Comparison of ENCODE assay signal across 24 cellular contexts in the genomic region with DNA sequence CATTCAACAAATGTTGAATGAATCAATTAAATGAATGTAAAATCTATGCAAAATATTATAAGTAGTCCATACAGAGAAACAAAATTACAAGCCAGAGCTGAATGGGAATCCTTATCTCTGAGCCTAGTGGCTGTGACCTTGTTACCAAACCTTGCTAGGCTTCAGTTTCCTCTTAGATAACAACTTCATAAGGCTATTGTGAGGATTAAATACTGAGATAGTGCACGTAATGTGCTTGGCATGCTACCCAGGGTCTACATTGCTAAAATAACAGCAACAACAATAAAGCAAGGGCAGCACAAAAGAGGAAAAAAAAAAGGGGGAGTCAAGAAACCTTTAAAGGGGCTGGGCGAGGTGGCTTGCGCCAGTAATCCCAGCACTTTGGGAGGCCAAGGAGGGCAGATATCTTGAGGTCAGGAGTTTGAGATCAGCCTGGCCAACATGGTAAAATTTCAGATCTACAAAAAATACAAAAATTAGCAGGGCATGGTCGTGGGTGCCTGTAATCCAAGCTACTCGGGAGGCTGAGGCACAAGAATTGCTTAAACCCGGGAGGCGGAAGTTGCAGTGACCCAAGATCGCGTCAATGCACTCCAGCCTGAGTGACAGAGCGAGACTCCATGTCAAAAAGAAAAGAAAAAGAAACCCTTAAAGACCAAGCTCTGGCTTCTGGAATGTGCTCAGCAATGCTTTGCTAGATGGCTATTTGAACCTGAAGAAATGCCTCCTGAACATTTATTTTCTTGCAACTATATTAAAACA. TPM values are rescaled to one million over a fixed set of nuclear protein-coding genes. Genes with fewer than 3 reads are reported as not detected.
"Had no signal": no experiment of that assay in that cellular context is flagged by ENCODE, and none has a peak within 500 bp of the region (broad histone marks: within the 10 kb centered on the region; RNA-seq: fewer than 3 reads in every experiment).

No MANE protein-coding gene starts in this region.

- H3K4me1 ChIP-seq: prostate gland, suprapubic skin, transverse colon had no signal

- FAIRE-seq: urothelium cell line had no signal

- ATAC-seq: activated CD8-positive, alpha-beta T cell treated with anti-CD3 and anti-CD28 coated beads, Interleukin-2, amount 10 ng/mL, durations not matched to agents 7 days and 5 days; natural killer cell treated with Interleukin-12 subunit alpha and Interleukin-12 subunit beta and Interleukin-15 and Interleukin-18, amount 100 ng/mL, for 72 hours; stimulated activated effector memory CD8-positive, alpha-beta T cell treated with anti-CD3 and anti-CD28 coated beads, Interleukin-12 subunit alpha, Interleukin-12 subunit beta, amount 100 ng/mL, for 72 hours; stimulated activated naive CD8-positive, alpha-beta T cell treated with anti-CD3 and anti-CD28 coated beads, Interleukin-15, amount 100 ng/mL, for 72 hours had no signal

- H3K27me3 ChIP-seq: brain microvascular endothelial cell, suprapubic skin, transverse colon had no signal

- H3K79me2 ChIP-seq: hepatocyte had no signal

- H2AFZ ChIP-seq: hepatocyte had no signal

- H3K4me2 ChIP-seq: hepatocyte had no signal

- H3K36me3 ChIP-seq: brain microvascular endothelial cell, left ventricle myocardium inferior, prostate gland, suprapubic skin, transverse colon had no signal

- H3K27ac ChIP-seq: brain microvascular endothelial cell, hepatocyte, left ventricle myocardium inferior, prostate gland, suprapubic skin, transverse colon had no signal

- H3K4me3 ChIP-seq: hepatocyte, left ventricle myocardium inferior, prostate gland, suprapubic skin, transverse colon had no signal

- DNase-seq: activated CD4-positive, alpha-beta T cell treated with anti-CD3 and anti-CD28 coated beads for 1 hour; activated CD4-positive, alpha-beta T cell treated with anti-CD3 and anti-CD28 coated beads, Interleukin-2, amount 50 U/mL, for 1 hour; activated CD8-positive, alpha-beta T cell treated with anti-CD3 and anti-CD28 coated beads, Interleukin-2, amount 10 ng/mL, durations not matched to agents 7 days and 5 days; activated gamma-delta T cell treated with Interleukin-2 at 50 U/mL for 16 hours; aorta; brain microvascular endothelial cell; caudate nucleus; effector CD4-positive, alpha-beta T cell; foreskin melanocyte; immature natural killer cell; left ventricle myocardium inferior; stimulated activated CD4-positive, alpha-beta T cell treated with anti-CD3 and anti-CD28 coated beads, Interleukin-2, amount 100 ng/mL, for 24 hours; stimulated activated naive CD8-positive, alpha-beta T cell treated with anti-CD3 and anti-CD28 coated beads, Interleukin-15, amount 100 ng/mL, for 72 hours; T-helper 1 cell; T-helper 9 cell; transverse colon had no signal

- H3K9me3 ChIP-seq: prostate gland had no signal

RNA-seq across cellular contexts. Expression of a gene that starts 14.1 kb away (rescaled TPM):
- total RNA-seq: activated CD8-positive, alpha-beta T cell treated with anti-CD3 and anti-CD28 coated beads, Interleukin-2, amount 10 ng/mL, durations not matched to agents 7 days and 5 days; hepatocyte; kidney epithelial cell; natural killer cell treated with Interleukin-12 subunit alpha and Interleukin-12 subunit beta and Interleukin-15 and Interleukin-18, amount 100 ng/mL, for 72 hours; osteocyte had no signal
- polyA plus RNA-seq: aorta, hepatocyte, immature natural killer cell had no signal
